ENCODE assay signal across 1 cellular context in genomic region chr16:81472391-81472790, GRCh38.
TF ChIP-seq lines count a peak whose summit lies in the region.

No MANE protein-coding gene starts in this region.

TF ChIP-seq in WTC11, 78 proteins besides CTCF, POLR2A, EP300 and RAD21 (continued from another document):
- TF ChIP-seq, protein P1, sequence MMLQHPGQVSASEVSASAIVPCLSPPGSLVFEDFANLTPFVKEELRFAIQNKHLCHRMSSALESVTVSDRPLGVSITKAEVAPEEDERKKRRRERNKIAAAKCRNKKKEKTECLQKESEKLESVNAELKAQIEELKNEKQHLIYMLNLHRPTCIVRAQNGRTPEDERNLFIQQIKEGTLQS (CRISPR knock-in tag; conservative IDR thresholded peaks at IDR 0.05): no peak
- no peak for TF ChIP-seq ELF4 (CRISPR knock-in tag; IDR thresholded peaks at IDR 0.05; ENCODE audit: low read depth)
